Comparison of ENCODE assay signal across 13 cellular contexts in the genomic region with DNA sequence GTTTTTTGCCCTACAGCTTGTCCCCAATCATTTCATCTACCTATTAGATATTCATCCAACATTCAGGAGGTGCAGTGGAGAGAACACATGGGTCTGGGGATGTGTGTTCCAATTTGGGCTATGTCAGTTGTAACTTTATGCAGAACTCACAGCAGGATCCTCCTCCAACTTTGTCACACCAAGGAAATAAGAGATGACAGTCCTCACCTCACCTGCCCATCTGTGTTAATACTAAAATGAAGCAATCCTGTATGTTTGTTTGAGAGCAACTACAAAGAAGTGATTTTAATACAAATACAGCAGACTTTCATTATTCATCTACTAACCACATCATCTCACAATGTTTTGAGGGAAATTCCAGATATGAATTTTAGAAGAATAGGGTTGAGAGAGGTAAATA.
A peak's percentile ranks its signal among the peaks of the same experiment; 100 is the strongest.
DNase-seq lines count a peak whose midpoint lies in the region; ATAC-seq and FAIRE-seq lines count a peak whose summit lies in the region.
"Had no signal": no experiment of that assay in that cellular context is flagged by ENCODE, and none has a peak within 500 bp of the region (broad histone marks: within the 10 kb centered on the region; RNA-seq: fewer than 3 reads in every experiment).

No MANE protein-coding gene starts in this region.

- H3K9me3 Mint-ChIP-seq in activated naive CD4-positive, alpha-beta T cell treated with anti-CD3 and anti-CD28 coated beads for 36 hours, result no peaks in the 10 kb centered on the region
- no peaks in the 10 kb centered on the region for H3K9me3 Mint-ChIP-seq in activated T-helper 2 cell treated with anti-CD3 and anti-CD28 coated beads, Interferon-gamma antibody, Interleukin-2, Interleukin-4, amounts not matched to agents 10 μg/mL and 5 μg/mL and 100 μg/mL, durations not matched to agents 14 hours and 24 hours and 36 hours
- H3K9me3 Mint-ChIP-seq: mesothelial cell of epicardium had no signal

- H3K36me3 Mint-ChIP-seq in activated naive CD4-positive, alpha-beta T cell treated with anti-CD3 and anti-CD28 coated beads for 36 hours (ENCODE audit: low read depth), result peaks cover under 1% of the 10 kb centered on the region
- H3K36me3 Mint-ChIP-seq in activated T-helper 2 cell treated with anti-CD3 and anti-CD28 coated beads, Interferon-gamma antibody, Interleukin-2, Interleukin-4, amounts not matched to agents 10 μg/mL and 5 μg/mL and 100 μg/mL, durations not matched to agents 14 hours and 24 hours and 36 hours (ENCODE audit: low read depth), result peaks cover 15% of the 10 kb centered on the region
- H3K36me3 Mint-ChIP-seq: mesothelial cell of epicardium had no signal

- peak; percentile 40 for DNase-seq in activated naive CD4-positive, alpha-beta T cell treated with anti-CD3 and anti-CD28 coated beads for 36 hours
- DNase-seq in activated naive CD4-positive, alpha-beta T cell (lab: John Stamatoyannopoulos, UW), result no peak
- DNase-seq in activated T-helper 2 cell treated with anti-CD3 and anti-CD28 coated beads, Interferon-gamma antibody, Interleukin-2, Interleukin-4, amounts not matched to agents 10 μg/mL and 5 μg/mL and 100 μg/mL, durations not matched to agents 14 hours and 24 hours and 36 hours (ENCODE audit: low spot score), result no peak
- no peak for DNase-seq in stimulated activated naive CD8-positive, alpha-beta T cell treated with anti-CD3 and anti-CD28 coated beads, Interleukin-15, Interleukin-2, amounts not matched to agents 100 U/mL and 50 U/mL, for 24 hours
- DNase-seq in putamen (ENCODE audit: low spot score) (no peak), HTR-8/SVneo (ENCODE audit: insufficient read length, low spot score) (no peak)
- DNase-seq: adrenal gland, colonic mucosa, MV-4-11, NCI-H226 had no signal

- CTCF ChIA-PET in activated naive CD4-positive, alpha-beta T cell treated with anti-CD3 and anti-CD28 coated beads for 36 hours (lab: Charles Lee), result interaction anchor here (0.7 to 7.9 kb wide), 6 partner anchors 30 to 144 kb away, joined by 3 to 128 read pairs (median 16); no protein-coding TSS in a partner anchor

- no peak for FAIRE-seq in HTR-8/SVneo (lab: Jason Lieb, UNC)

- intact Hi-C loops in activated naive CD4-positive, alpha-beta T cell treated with anti-CD3 and anti-CD28 coated beads for 36 hours (cut with micrococcal nuclease), result loop anchor here (1.0 to 10.0 kb wide), 7 partner anchors 30 to 1319 kb away; a partner anchor contains a TSS
- intact Hi-C loops in activated T-helper 2 cell treated with anti-CD3 and anti-CD28 coated beads, Interferon-gamma antibody, Interleukin-2, Interleukin-4, amounts not matched to agents 10 μg/mL and 5 μg/mL and 100 μg/mL, durations not matched to agents 14 hours and 24 hours and 36 hours (cut with micrococcal nuclease), result loop anchor here (10.0 kb wide), 1 partner anchor 1069 kb away; no protein-coding TSS in a partner anchor

- ATAC-seq in HG03175 (IDR thresholded peaks at IDR 0.05; ENCODE audit: unreplicated experiment) (peak; percentile 37), HG03108 (IDR thresholded peaks at IDR 0.05; ENCODE audit: unreplicated experiment) (no peak)
- ATAC-seq in stimulated activated naive CD8-positive, alpha-beta T cell treated with anti-CD3 and anti-CD28 coated beads, Interleukin-15, Interleukin-2, amounts not matched to agents 100 U/mL and 50 U/mL, for 24 hours, result peak; percentile 50

- peak overlapping the region; percentile 79 for H3K4me3 Mint-ChIP-seq in activated naive CD4-positive, alpha-beta T cell treated with anti-CD3 and anti-CD28 coated beads for 36 hours
- peak overlapping the region; percentile 66 for H3K4me3 Mint-ChIP-seq in activated T-helper 2 cell treated with anti-CD3 and anti-CD28 coated beads, Interferon-gamma antibody, Interleukin-2, Interleukin-4, amounts not matched to agents 10 μg/mL and 5 μg/mL and 100 μg/mL, durations not matched to agents 14 hours and 24 hours and 36 hours (ENCODE audit: low read depth)
- H3K4me3 Mint-ChIP-seq: mesothelial cell of epicardium had no signal

- no peaks in the 10 kb centered on the region for H3K27me3 Mint-ChIP-seq in activated naive CD4-positive, alpha-beta T cell treated with anti-CD3 and anti-CD28 coated beads for 36 hours (ENCODE audit: low read depth)
- H3K27me3 Mint-ChIP-seq in activated T-helper 2 cell treated with anti-CD3 and anti-CD28 coated beads, Interferon-gamma antibody, Interleukin-2, Interleukin-4, amounts not matched to agents 10 μg/mL and 5 μg/mL and 100 μg/mL, durations not matched to agents 14 hours and 24 hours and 36 hours (ENCODE audit: low read depth), result no peaks in the 10 kb centered on the region

- H3K4me1 Mint-ChIP-seq in activated naive CD4-positive, alpha-beta T cell treated with anti-CD3 and anti-CD28 coated beads for 36 hours (ENCODE audit: low read depth), result peaks cover 75% of the 10 kb centered on the region
- peaks cover 77% of the 10 kb centered on the region for H3K4me1 Mint-ChIP-seq in activated T-helper 2 cell treated with anti-CD3 and anti-CD28 coated beads, Interferon-gamma antibody, Interleukin-2, Interleukin-4, amounts not matched to agents 10 μg/mL and 5 μg/mL and 100 μg/mL, durations not matched to agents 14 hours and 24 hours and 36 hours (ENCODE audit: low read depth)

- peak overlapping the region; percentile 98 for H3K27ac Mint-ChIP-seq in activated naive CD4-positive, alpha-beta T cell treated with anti-CD3 and anti-CD28 coated beads for 36 hours
- H3K27ac Mint-ChIP-seq in activated T-helper 2 cell treated with anti-CD3 and anti-CD28 coated beads, Interferon-gamma antibody, Interleukin-2, Interleukin-4, amounts not matched to agents 10 μg/mL and 5 μg/mL and 100 μg/mL, durations not matched to agents 14 hours and 24 hours and 36 hours, result peak overlapping the region; percentile 95
- H3K27ac Mint-ChIP-seq: mesothelial cell of epicardium had no signal
